22 cellular contexts compared by ENCODE assay signal in the genomic region with DNA sequence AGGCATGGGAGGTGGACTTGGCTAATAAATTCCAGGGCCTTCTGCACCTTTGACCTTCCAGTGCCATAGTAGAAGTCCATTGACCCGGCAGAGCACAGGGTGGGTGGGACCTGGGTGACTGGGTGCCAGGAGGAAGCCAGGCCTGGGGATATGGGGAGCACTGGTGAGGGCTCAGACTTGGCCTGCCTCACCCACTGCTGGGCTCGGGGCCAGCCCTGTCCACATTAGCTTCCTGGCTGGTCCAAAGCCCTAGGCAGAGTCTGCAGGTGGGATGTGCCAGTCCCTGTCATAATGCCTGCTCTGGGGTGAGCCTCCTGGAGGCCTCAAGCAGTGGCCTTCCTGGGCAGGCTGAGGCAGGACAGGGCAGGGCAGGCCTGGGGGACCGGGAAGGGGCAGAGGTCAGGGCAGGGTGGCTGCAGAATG. TPM values are rescaled to one million over a fixed set of nuclear protein-coding genes. Genes with fewer than 3 reads are reported as not detected.
DNase-seq lines count a peak whose midpoint lies in the region; ATAC-seq, FAIRE-seq and TF ChIP-seq lines count a peak whose summit lies in the region.
"Had no signal": no experiment of that assay in that cellular context is flagged by ENCODE, and none has a peak within 500 bp of the region (broad histone marks: within the 10 kb centered on the region; RNA-seq: fewer than 3 reads in every experiment).

No MANE protein-coding gene starts in this region.

- H3K27ac ChIP-seq in breast epithelium (no peak overlapping the region), WERI-Rb-1 (peak overlapping the region; percentile 84), right lobe of liver (no peak overlapping the region)
- H3K27ac ChIP-seq: BLaER1, SK-N-MC had no signal

- H3K27me3 ChIP-seq in breast epithelium, result no peaks in the 10 kb centered on the region
- H3K27me3 ChIP-seq in WERI-Rb-1 (ENCODE audit: insufficient read depth, low read depth, severe bottlenecking), result no peaks in the 10 kb centered on the region
- no peaks in the 10 kb centered on the region for H3K27me3 ChIP-seq in right lobe of liver
- H3K27me3 ChIP-seq: BLaER1 had no signal

- no peaks in the 10 kb centered on the region for H3K27me3 Mint-ChIP-seq in MCF 10A (ENCODE audit: insufficient read depth, unreplicated experiment)
- peaks cover 9% of the 10 kb centered on the region for H3K27me3 Mint-ChIP-seq in stimulated activated memory B cell treated with anti-CD40 and anti-IgM and Interleukin-4, amounts not matched to agents 10 μg/mL and 1 μg/mL and 100 μg/mL, for 72 hours

- H3K4me1 ChIP-seq in breast epithelium, result no peaks in the 10 kb centered on the region
- peaks cover 0 to 9% (median 0%) of the 10 kb centered on the region in 4 donors for H3K4me1 ChIP-seq in right lobe of liver

- FAIRE-seq in HTR-8/SVneo (lab: Jason Lieb, UNC), result no peak
- FAIRE-seq: A204.1, GM12891, GM18507, H1 had no signal

- no peak for TF ChIP-seq POLR2A in breast epithelium (IDR thresholded peaks at IDR 0.05)
- no peak for TF ChIP-seq POLR2A in right lobe of liver (IDR thresholded peaks at IDR 0.05)

- H3K36me3 ChIP-seq in breast epithelium (no peaks in the 10 kb centered on the region), WERI-Rb-1 (no peaks in the 10 kb centered on the region), right lobe of liver (no peaks in the 10 kb centered on the region)
- H3K36me3 ChIP-seq: BLaER1 had no signal

- CTCF ChIA-PET in MCF 10A (lab: Yijun Ruan, JAX), result interaction anchor here (0.7 kb wide), 1 partner anchor 72 kb away, joined by 4 read pairs; no protein-coding TSS in a partner anchor

- WGBS in right lobe of liver (ENCODE audit: insufficient coverage, low coverage, low lambda C conversion rate, missing lambda C conversion rate), result 83% methylated on average over 1 of the region's 3 CpGs

- H3K4me3 Mint-ChIP-seq in MCF 10A (ENCODE audit: unreplicated experiment), result no peak overlapping the region
- no peak overlapping the region for H3K4me3 Mint-ChIP-seq in stimulated activated memory B cell treated with anti-CD40 and anti-IgM and Interleukin-4, amounts not matched to agents 10 μg/mL and 1 μg/mL and 100 μg/mL, for 72 hours
- H3K4me3 Mint-ChIP-seq: CD8-positive, alpha-beta memory T cell had no signal

- DNase-seq in MCF 10A (ENCODE audit: unreplicated experiment) (peak; percentile 55), breast epithelium (ENCODE audit: low spot score in 2 of 2) (no peak), WERI-Rb-1 (no peak), right lobe of liver (peak; percentile 56 to 79 (median 78)), HTR-8/SVneo (ENCODE audit: insufficient read length, low spot score) (no peak), left colon (no peak), NCI-H2029 treated with DMSO at 0.1 percent for 48 hours (lab: John Stamatoyannopoulos, UW) (no peak)
- DNase-seq: CD8-positive, alpha-beta memory T cell; DMS53; EL; NCI-H1417; NCI-H187; NCI-H2171; SHP77 had no signal

- ATAC-seq in right lobe of liver, result peak; percentile 67 to 94 (median 82)
- ATAC-seq in stimulated activated memory B cell treated with anti-CD40 and anti-IgM and Interleukin-4, amounts not matched to agents 10 μg/mL and 1 μg/mL and 100 μg/mL, for 72 hours, result peak; percentile 4
- ATAC-seq in left colon, result no peak

- BruUV-seq in MCF 10A (replicated peaks; lab: Mats Ljungman, UMichigan), result no TSS peak

- TF ChIP-seq CTCF in MCF 10A (IDR thresholded peaks at IDR 0.05; ENCODE audit: unreplicated experiment), result no peak
- TF ChIP-seq CTCF in breast epithelium (IDR thresholded peaks at IDR 0.05), result no peak
- TF ChIP-seq CTCF in WERI-Rb-1 (IDR thresholded peaks at IDR 0.05; ENCODE audit: low read depth, low read length), result no peak
- no peak for TF ChIP-seq CTCF in right lobe of liver (IDR thresholded peaks at IDR 0.05)

- H3K9me3 Mint-ChIP-seq in MCF 10A (ENCODE audit: unreplicated experiment), result no peaks in the 10 kb centered on the region
- H3K9me3 Mint-ChIP-seq in stimulated activated memory B cell treated with anti-CD40 and anti-IgM and Interleukin-4, amounts not matched to agents 10 μg/mL and 1 μg/mL and 100 μg/mL, for 72 hours, result no peaks in the 10 kb centered on the region
- H3K9me3 Mint-ChIP-seq: CD8-positive, alpha-beta memory T cell had no signal

- H3K27ac Mint-ChIP-seq in MCF 10A (ENCODE audit: low read depth, unreplicated experiment), result no peak overlapping the region
- no peak overlapping the region for H3K27ac Mint-ChIP-seq in stimulated activated memory B cell treated with anti-CD40 and anti-IgM and Interleukin-4, amounts not matched to agents 10 μg/mL and 1 μg/mL and 100 μg/mL, for 72 hours
- H3K27ac Mint-ChIP-seq: CD8-positive, alpha-beta memory T cell had no signal

- intact Hi-C loops in MCF 10A (cut with micrococcal nuclease), result no loop called here
- intact Hi-C loops in breast epithelium (cut with DNase I; ENCODE audit: low total_unique reads), result no loop called here
- intact Hi-C loops in right lobe of liver (cut with DNase I), result no loop called here
- intact Hi-C loops in left colon (cut with DNase I, micrococcal nuclease), result no loop called here

- POLR2A ChIA-PET in MCF 10A (lab: Yijun Ruan, JAX), result no interaction called here

- H3K9me3 ChIP-seq in breast epithelium (no peaks in the 10 kb centered on the region), WERI-Rb-1 (ENCODE audit: severe bottlenecking) (no peaks in the 10 kb centered on the region), right lobe of liver (no peaks in the 10 kb centered on the region)

- H3K4me3 ChIP-seq in breast epithelium, result no peak overlapping the region
- no peak overlapping the region for H3K4me3 ChIP-seq in WERI-Rb-1 (ENCODE audit: low read depth, low read length)
- no peak overlapping the region for H3K4me3 ChIP-seq in right lobe of liver
- H3K4me3 ChIP-seq: BLaER1, SK-N-MC had no signal

- H3K4me1 Mint-ChIP-seq in MCF 10A (ENCODE audit: insufficient read depth, unreplicated experiment), result no peaks in the 10 kb centered on the region
- no peaks in the 10 kb centered on the region for H3K4me1 Mint-ChIP-seq in stimulated activated memory B cell treated with anti-CD40 and anti-IgM and Interleukin-4, amounts not matched to agents 10 μg/mL and 1 μg/mL and 100 μg/mL, for 72 hours
- H3K4me1 Mint-ChIP-seq: CD8-positive, alpha-beta memory T cell had no signal

- H3K36me3 Mint-ChIP-seq in MCF 10A (ENCODE audit: insufficient read depth, unreplicated experiment), result no peaks in the 10 kb centered on the region
- no peaks in the 10 kb centered on the region for H3K36me3 Mint-ChIP-seq in stimulated activated memory B cell treated with anti-CD40 and anti-IgM and Interleukin-4, amounts not matched to agents 10 μg/mL and 1 μg/mL and 100 μg/mL, for 72 hours
- H3K36me3 Mint-ChIP-seq: CD8-positive, alpha-beta memory T cell had no signal

RNA-seq across cellular contexts. Expression of a gene that starts 38.1 kb away (rescaled TPM):
- total RNA-seq in MCF 10A (2022) (not detected in 2 replicates), breast epithelium (not detected), right lobe of liver (under 1 TPM in 1 of 6 experiments, not detected in 5; 0.53 TPM), left colon (under 1 TPM in 1 of 2 donors, not detected in 1; 0.25 TPM)
- total RNA-seq: CD8-positive, alpha-beta memory T cell; OCI-LY7 had no signal

RNA-seq across cellular contexts. Expression of a gene that starts 58.3 kb away (rescaled TPM):
- total RNA-seq in MCF 10A (2022), result not detected in 2 replicates
- under 1 TPM in 2 of 3 donors, not detected in 1; 0.48 to 0.59 TPM for total RNA-seq in breast epithelium
- total RNA-seq in right lobe of liver, result not detected
- total RNA-seq in left colon, result 1 to 10 TPM; 4.2 to 4.6 TPM
- total RNA-seq: CD8-positive, alpha-beta memory T cell; OCI-LY7 had no signal

Comparison
In these comparisons a context has a peak if more than half of its experiments do, and no peak if none do; other contexts are left out.
1. DNase-seq: peak in MCF 10A (single experiment) and right lobe of liver (3 of 3); none in breast epithelium (0 of 2), WERI-Rb-1 (single experiment), HTR-8/SVneo (single experiment), left colon (0 of 2) and NCI-H2029 treated with DMSO at 0.1 percent for 48 hours (single experiment).